Comparison of ENCODE assay signal across 10 cellular contexts in genomic region chrX:120015145-120016067, GRCh38.
DNase-seq lines count a peak whose midpoint lies in the region; FAIRE-seq and TF ChIP-seq lines count a peak whose summit lies in the region.
"Had no signal": no experiment of that assay in that cellular context is flagged by ENCODE, and none has a peak within 500 bp of the region (broad histone marks: within the 10 kb centered on the region; RNA-seq: fewer than 3 reads in every experiment).

No MANE protein-coding gene starts in this region.

- H3K4me3 Mint-ChIP-seq in endothelial cell (ENCODE audit: unreplicated experiment), result peak overlapping the region; percentile 59
- H3K4me3 Mint-ChIP-seq in nephron, result peak overlapping the region; percentile 60 to 82 (median 72)

- H3K4me1 Mint-ChIP-seq in endothelial cell (ENCODE audit: unreplicated experiment) (no peaks in the 10 kb centered on the region), nephron (no peaks in the 10 kb centered on the region)

- TF ChIP-seq POLR2A in NB4 (IDR thresholded peaks at IDR 0.05; ENCODE audit: extremely low read depth, insufficient read length), result no peak

- in situ Hi-C loops in GM13976 (cut with MboI; ENCODE audit: low sequenced_read_pairs, unreplicated experiment), result no loop called here

- no peaks in the 10 kb centered on the region for H3K36me3 Mint-ChIP-seq in endothelial cell (ENCODE audit: low read depth, unreplicated experiment)
- H3K36me3 Mint-ChIP-seq in nephron (ENCODE audit: low read depth), result no peaks in the 10 kb centered on the region

- TF ChIP-seq CTCF in NB4 (IDR thresholded peaks at IDR 0.05; ENCODE audit: low read depth, low read length) (no peak), endothelial cell (IDR thresholded peaks at IDR 0.05; ENCODE audit: unreplicated experiment) (no peak), nephron (IDR thresholded peaks at IDR 0.05; ENCODE audit: unreplicated experiment in 3 of 3) (no peak), GM13976 (IDR thresholded peaks at IDR 0.05; ENCODE audit: borderline replicate concordance, control extremely low read depth, extremely low read depth, insufficient read depth, missing control alignments) (no peak)

- no peak overlapping the region for H3K4me3 ChIP-seq in NB4 (ENCODE audit: low read depth, low read length)
- H3K4me3 ChIP-seq: PC-9 had no signal

- FAIRE-seq in HTR-8/SVneo (lab: Jason Lieb, UNC), result no peak

- H3K27me3 Mint-ChIP-seq in endothelial cell (ENCODE audit: unreplicated experiment) (peaks cover 11% of the 10 kb centered on the region), nephron (ENCODE audit: low read depth) (peaks cover 93% of the 10 kb centered on the region)

- H3K9me3 Mint-ChIP-seq in endothelial cell (ENCODE audit: unreplicated experiment) (no peaks in the 10 kb centered on the region), nephron (peaks cover 21% of the 10 kb centered on the region)

- DNase-seq in COR-L47 (lab: John Stamatoyannopoulos, UW), result peak; percentile 44
- peak; percentile 54 for DNase-seq in NB4 (ENCODE audit: low read depth)
- peak; percentile 3 for DNase-seq in endothelial cell (ENCODE audit: low spot score)
- no peak for DNase-seq in LoVo (ENCODE audit: low spot score)
- no peak for DNase-seq in GM13976 (ENCODE audit: low spot score)
- no peak for DNase-seq in HTR-8/SVneo (ENCODE audit: insufficient read length, low spot score)
- DNase-seq in activated CD8-positive, alpha-beta memory T cell treated with anti-CD3 and anti-CD28 coated beads for 24 hours, result no peak
- DNase-seq: stimulated activated CD4-positive, alpha-beta T cell treated with anti-CD3 and anti-CD28 coated beads, Interleukin-4, amount 100 ng/mL, for 24 hours had no signal

- no peak overlapping the region for H3K27ac Mint-ChIP-seq in endothelial cell (ENCODE audit: unreplicated experiment)
- no peak overlapping the region for H3K27ac Mint-ChIP-seq in nephron

Comparison
In these comparisons a context has a peak if more than half of its experiments do, and no peak if none do; other contexts are left out.
1. DNase-seq: peak in COR-L47 (single experiment), NB4 (single experiment) and endothelial cell (single experiment); none in LoVo (single experiment), GM13976 (single experiment), HTR-8/SVneo (single experiment) and activated CD8-positive, alpha-beta memory T cell treated with anti-CD3 and anti-CD28 coated beads for 24 hours (single experiment).